13 cellular contexts compared by ENCODE assay signal in genomic region chr13:97296740-97297139, GRCh38.
"Had no signal": no experiment of that assay in that cellular context is flagged by ENCODE, and none has a peak within 500 bp of the region (broad histone marks: within the 10 kb centered on the region; RNA-seq: fewer than 3 reads in every experiment).

No MANE protein-coding gene starts in this region.

- DNase-seq: activated CD4-positive, alpha-beta T cell treated with anti-CD3 and anti-CD28 coated beads for 48 hours; activated CD8-positive, alpha-beta memory T cell treated with anti-CD3 and anti-CD28 coated beads, Interleukin-2, amount 50 U/mL, for 48 hours; activated CD8-positive, alpha-beta T cell treated with anti-CD3 and anti-CD28 coated beads, Interleukin-2, amount 10 ng/mL, durations not matched to agents 7 days and 5 days; activated naive CD4-positive, alpha-beta T cell treated with Interleukin-2 at 50 U/mL for 16 hours; activated naive CD8-positive, alpha-beta T cell treated with anti-CD3 and anti-CD28 coated beads, Interleukin-2, amount 50 U/mL, for 24 hours; colonic mucosa; kidney glomerular epithelial cell; lower lobe of right lung; naive thymus-derived CD8-positive, alpha-beta T cell; stimulated activated CD4-positive, alpha-beta T cell treated with anti-CD3 and anti-CD28 coated beads, Interleukin-15, amount 100 ng/mL, for 24 hours; stomach had no signal

- H3K9me3 ChIP-seq: colonic mucosa, lower lobe of right lung, prostate gland, stomach, thoracic aorta had no signal

- H3K4me1 ChIP-seq: colonic mucosa, prostate gland had no signal

- H3K36me3 ChIP-seq: colonic mucosa, lower lobe of right lung, prostate gland, thoracic aorta had no signal

- H3K27ac ChIP-seq: lower lobe of right lung, prostate gland, stomach had no signal

- ATAC-seq: activated CD8-positive, alpha-beta T cell treated with anti-CD3 and anti-CD28 coated beads, Interleukin-2, amount 10 ng/mL, durations not matched to agents 7 days and 5 days; activated naive CD8-positive, alpha-beta T cell treated with anti-CD3 and anti-CD28 coated beads, Interleukin-2, amount 50 U/mL, for 24 hours; lower lobe of right lung; naive thymus-derived CD8-positive, alpha-beta T cell had no signal

- H3K4me3 ChIP-seq: colonic mucosa, lower lobe of right lung, prostate gland, stomach, thoracic aorta had no signal

- H3K27me3 ChIP-seq: colonic mucosa, stomach had no signal
